In genomic region chr12:119314290-119314689, GRCh38 we compare ENCODE assay signal across 34 cellular contexts. TPM values are rescaled to one million over a fixed set of nuclear protein-coding genes. Genes with fewer than 3 reads are reported as not detected.
"Had no signal": no experiment of that assay in that cellular context is flagged by ENCODE, and none has a peak within 500 bp of the region (broad histone marks: within the 10 kb centered on the region; RNA-seq: fewer than 3 reads in every experiment).

No MANE protein-coding gene starts in this region.

- FAIRE-seq: endometrium, islet of Langerhans, keratinocyte had no signal

- H3K27ac Mint-ChIP-seq: dendritic cell treated with granulocyte-macrophage colony-stimulating factor and Interleukin-4, amounts not matched to agents 40 ng/mL and 50 ng/mL, for 4 days; effector memory CD8-positive, alpha-beta T cell; endodermal cell; memory B cell had no signal

- H3K4me3 Mint-ChIP-seq: dendritic cell treated with granulocyte-macrophage colony-stimulating factor and Interleukin-4, amounts not matched to agents 40 ng/mL and 50 ng/mL, for 4 days; effector memory CD8-positive, alpha-beta T cell; endodermal cell; memory B cell had no signal

- H3K36me3 ChIP-seq: colonic mucosa, esophagus squamous epithelium, gastrocnemius medialis, heart right ventricle, left lung, lower lobe of right lung had no signal

- H3K9me3 ChIP-seq: colonic mucosa, esophagus squamous epithelium, gastrocnemius medialis, heart right ventricle, left lung, lower lobe of right lung had no signal

- H3K4me1 Mint-ChIP-seq: memory B cell had no signal

- H3K36me3 Mint-ChIP-seq: memory B cell had no signal

- DNase-seq: colonic mucosa; cortex of kidney; effector CD8-positive, alpha-beta T cell; effector memory CD8-positive, alpha-beta T cell; endodermal cell; erythroblast; esophagus squamous epithelium; foreskin fibroblast; foreskin melanocyte; gastrocnemius medialis; glutamatergic neuron; head of caudate nucleus; heart right ventricle; hippocampal formation; left cardiac atrium; left lung; left ventricle myocardium superior; lower lobe of right lung; mesendoderm; midbrain had no signal

- ATAC-seq: effector memory CD8-positive, alpha-beta T cell; esophagus mucosa; gastrocnemius medialis; heart right ventricle; left cardiac atrium; left lung; left ventricle myocardium superior; lower lobe of right lung had no signal

- H3K4me1 ChIP-seq: colonic mucosa, gastrocnemius medialis, left lung, lower lobe of right lung had no signal

- H3K9me3 Mint-ChIP-seq: dendritic cell treated with granulocyte-macrophage colony-stimulating factor and Interleukin-4, amounts not matched to agents 40 ng/mL and 50 ng/mL, for 4 days; endodermal cell had no signal

- H3K27me3 ChIP-seq: colonic mucosa, esophagus squamous epithelium, gastrocnemius medialis, heart right ventricle, left lung had no signal

- H3K27ac ChIP-seq: colonic mucosa, epithelial cell of prostate, esophagus squamous epithelium, gastrocnemius medialis, heart right ventricle, left lung, lower lobe of right lung had no signal

- H3K4me3 ChIP-seq: colonic mucosa, esophagus squamous epithelium, gastrocnemius medialis, heart right ventricle, left lung, lower lobe of right lung had no signal

RNA-seq across cellular contexts. Expression of gene CCDC60, which starts 20.2 kb away (rescaled TPM):
- total RNA-seq: dermis microvascular lymphatic vessel endothelial cell, gastrocnemius medialis, glomerular endothelial cell, heart right ventricle, kidney epithelial cell, left cardiac atrium, left ventricle myocardium superior, lower leg skin, lung microvascular endothelial cell, mononuclear cell, mucosa of gallbladder had no signal
- polyA plus RNA-seq: heart right ventricle had no signal
